Comparison of ENCODE assay signal across 1 cellular context in genomic region chr1:90724926-90725325, GRCh38.
TF ChIP-seq lines count a peak whose summit lies in the region.

No MANE protein-coding gene starts in this region.

TF ChIP-seq in GM12878, 131 proteins besides CTCF, POLR2A, EP300 and RAD21:
- TF ChIP-seq SUZ12 (IDR thresholded peaks at IDR 0.05; ENCODE audit: unreplicated experiment) = peak; percentile 59
- TF ChIP-seq IRF3 (IDR thresholded peaks at IDR 0.05) = no peak
